ENCODE assay signal across 18 cellular contexts in genomic region chr14:72740966-72741835, GRCh38.
A peak's percentile ranks its signal among the peaks of the same experiment; 100 is the strongest.
DNase-seq lines count a peak whose midpoint lies in the region; ATAC-seq, FAIRE-seq and TF ChIP-seq lines count a peak whose summit lies in the region.
"Had no signal": no experiment of that assay in that cellular context is flagged by ENCODE, and none has a peak within 500 bp of the region (broad histone marks: within the 10 kb centered on the region; RNA-seq: fewer than 3 reads in every experiment).

No MANE protein-coding gene starts in this region.

- H3K4me1 Mint-ChIP-seq in naive thymus-derived CD4-positive, alpha-beta T cell, result peaks cover 0 to 1% (median 0%) of the 10 kb centered on the region in 7 donors
- H3K4me1 Mint-ChIP-seq: CD8-positive, alpha-beta memory T cell had no signal

- in situ Hi-C loops in K562 (cut with MboI), result no loop called here

- no peaks in the 10 kb centered on the region for H3K79me2 ChIP-seq in K562 (ENCODE audit: control insufficient read depth, insufficient read depth, low read length)

- peak overlapping the region in 1 of 2 experiments; percentile 42; a peak in 1 of 4 replicates for H3K9ac ChIP-seq in K562 (ENCODE audit: insufficient read depth in 1 of 2, low read depth in 2 of 2, low read length in 2 of 2)
- H3K9ac ChIP-seq: BLaER1 had no signal

- CTCF ChIA-PET in K562 (lab: Yijun Ruan, JAX; ENCODE audit: low intra/inter-chr PET ratio), result no interaction called here
- CTCF ChIA-PET in naive thymus-derived CD4-positive, alpha-beta T cell (lab: Charles Lee), result no interaction called here

- TF ChIP-seq RAD21 in K562 (CRISPR knock-in tag; conservative IDR thresholded peaks at IDR 0.05 in 1 of 2, IDR thresholded peaks at IDR 0.05 in 1 of 2), result no peak

- H3K36me3 Mint-ChIP-seq in naive thymus-derived CD4-positive, alpha-beta T cell, result no peaks in the 10 kb centered on the region
- H3K36me3 Mint-ChIP-seq: CD8-positive, alpha-beta memory T cell had no signal

- no peaks in the 10 kb centered on the region for H3K9me1 ChIP-seq in K562 (ENCODE audit: control insufficient read depth, insufficient read depth, low read length)

- H4K20me1 ChIP-seq in K562 (replicated peaks; ENCODE audit: control insufficient read depth, insufficient read depth, low read length), result no peaks in the 10 kb centered on the region
- H4K20me1 ChIP-seq: BLaER1 had no signal

- ATAC-seq in K562 (no peak), aorta (ENCODE audit: low FRiP score) (no peak)
- ATAC-seq in naive thymus-derived CD4-positive, alpha-beta T cell, result no peak

- no peak overlapping the region; the same call in 2 of the 3 replicates for H3K27ac ChIP-seq in K562 (ENCODE audit: extremely low read depth, low read depth, low read length)
- no peak overlapping the region for H3K27ac ChIP-seq in stomach
- H3K27ac ChIP-seq in naive thymus-derived CD4-positive, alpha-beta T cell (ENCODE audit: low read depth, low read length), result no peak overlapping the region
- no peak overlapping the region for H3K27ac ChIP-seq in aorta (ENCODE audit: low read depth in 1 of 2, low read length in 2 of 2)
- H3K27ac ChIP-seq: 22Rv1, BLaER1 had no signal

- intact Hi-C loops in K562 (cut with micrococcal nuclease), result loop anchor here (10.0 kb wide), 1 partner anchor 84 kb away; no protein-coding TSS in a partner anchor
- intact Hi-C loops in stomach (cut with DNase I; ENCODE audit: low total_unique reads), result no loop called here
- intact Hi-C loops in naive thymus-derived CD4-positive, alpha-beta T cell (cut with micrococcal nuclease), result no loop called here
- intact Hi-C loops in aorta (cut with DNase I), result loop anchor here in 1 of 2 donors (10.0 kb wide), 1 partner anchor 154 kb away; the partner anchor contains the start of gene DPF3

- no peak overlapping the region for H3K4me3 Mint-ChIP-seq in naive thymus-derived CD4-positive, alpha-beta T cell
- H3K4me3 Mint-ChIP-seq: CD8-positive, alpha-beta memory T cell had no signal

- H3K36me3 ChIP-seq in K562 (ENCODE audit: control insufficient read depth, insufficient read depth, low read length) (no peaks in the 10 kb centered on the region), stomach (no peaks in the 10 kb centered on the region), aorta (ENCODE audit: control insufficient read depth in 1 of 2, insufficient read depth in 2 of 2, low read length in 1 of 2) (no peaks in the 10 kb centered on the region)
- no peaks in the 10 kb centered on the region for H3K36me3 ChIP-seq in naive thymus-derived CD4-positive, alpha-beta T cell (ENCODE audit: control insufficient read depth in 2 of 3, insufficient read depth in 3 of 3, low read length in 3 of 3)
- H3K36me3 ChIP-seq: BLaER1 had no signal

- TF ChIP-seq POLR2A in K562 (conservative IDR thresholded peaks at IDR 0.05), result no peak
- no peak for TF ChIP-seq POLR2A in erythroblast (IDR thresholded peaks at IDR 0.05; ENCODE audit: low read length)
- TF ChIP-seq POLR2A in stomach (IDR thresholded peaks at IDR 0.05), result no peak

- peak overlapping the region; percentile 20; the same call in 1 of the 2 replicates for H2AFZ ChIP-seq in K562 (ENCODE audit: low read depth, low read length)

- TF ChIP-seq CTCF in K562 (IDR thresholded peaks at IDR 0.05 in 2 of 3, conservative IDR thresholded peaks at IDR 0.05 in 1 of 3; ENCODE audit: insufficient read depth in 2 of 3, low read depth in 1 of 3, low read length in 3 of 3) (no peak), stomach (IDR thresholded peaks at IDR 0.05) (no peak)

- no peaks in the 10 kb centered on the region for H3K9me3 ChIP-seq in K562 (replicated peaks; ENCODE audit: control insufficient read depth, insufficient read depth, low read depth, low read length)
- no peaks in the 10 kb centered on the region for H3K9me3 ChIP-seq in stomach
- no peaks in the 10 kb centered on the region for H3K9me3 ChIP-seq in naive thymus-derived CD4-positive, alpha-beta T cell (ENCODE audit: control insufficient read depth in 2 of 3, low read length in 3 of 3)
- H3K9me3 ChIP-seq in aorta (ENCODE audit: control insufficient read depth, low read length), result no peaks in the 10 kb centered on the region
- H3K9me3 ChIP-seq: BLaER1 had no signal

- BruUV-seq in K562 (replicated peaks; lab: Mats Ljungman, UMichigan), result no TSS peak

- H3K4me2 ChIP-seq in K562 (ENCODE audit: insufficient read depth, low read length), result peak overlapping the region; percentile 57; the same call in 1 of the 2 replicates
- H3K4me2 ChIP-seq: BLaER1 had no signal

- no peak for FAIRE-seq in K562 (lab: Jason Lieb, UNC)
- FAIRE-seq: H54 had no signal

- H3K27me3 Mint-ChIP-seq in naive thymus-derived CD4-positive, alpha-beta T cell, result no peaks in the 10 kb centered on the region

- DNase-seq in DMS 273 (lab: John Stamatoyannopoulos, UW; ENCODE audit: unreplicated experiment), result peak; percentile 59
- DNase-seq in DMS 273 treated with DMSO at 0.1 percent for 48 hours (lab: John Stamatoyannopoulos, UW), result no peak
- DNase-seq in K562 (ENCODE audit: extremely low read depth in 1 of 4, low spot score in 3 of 4), result no peak
- DNase-seq in erythroblast (lab: John Stamatoyannopoulos, UW), result peak; percentile 33 to 41
- peak; percentile 14 for DNase-seq in stomach
- no peak for DNase-seq in naive thymus-derived CD4-positive, alpha-beta T cell
- DNase-seq in DMS53 treated with DMSO at 0.1 percent for 48 hours (lab: John Stamatoyannopoulos, UW; ENCODE audit: unreplicated experiment), result no peak
- no peak for DNase-seq in aorta
- DNase-seq: CD8-positive, alpha-beta memory T cell; Karpas-422; MM.1S; NCI-H1105; NCI-H1930; NCI-H2171; NCI-H446 treated with DMSO at 0.1 percent for 48 hours had no signal

- WGBS in K562 (ENCODE audit: insufficient coverage, low coverage, missing lambda C conversion rate), result 75% methylated on average over 10 of the region's 10 CpGs
- 93 to 96% (median 94%) methylated on average over 10 of the region's 10 CpGs for WGBS in stomach, 5 donors
- 96 to 97% methylated on average over 10 of the region's 10 CpGs for WGBS in aorta, 2 donors

- peaks cover 16 to 21% of the 10 kb centered on the region in 2 experiments; a peak in 4 of 5 replicates for H3K4me1 ChIP-seq in K562 (replicated peaks in 1 of 2; ENCODE audit: control insufficient read depth in 2 of 2, insufficient read depth in 2 of 2, low read length in 2 of 2)
- H3K4me1 ChIP-seq in stomach, result no peaks in the 10 kb centered on the region
- no peaks in the 10 kb centered on the region for H3K4me1 ChIP-seq in naive thymus-derived CD4-positive, alpha-beta T cell (ENCODE audit: control insufficient read depth in 2 of 2, insufficient read depth in 2 of 2, low read length in 2 of 2)
- peaks cover 0 to 2% of the 10 kb centered on the region in 2 donors for H3K4me1 ChIP-seq in aorta (ENCODE audit: control insufficient read depth in 1 of 2, insufficient read depth in 2 of 2, low read length in 2 of 2)

- H3K27me3 ChIP-seq in K562 (ENCODE audit: control insufficient read depth in 2 of 2, insufficient read depth in 2 of 2, low read length in 2 of 2) (no peaks in the 10 kb centered on the region), stomach (peaks cover 0 to 8% (median 0%) of the 10 kb centered on the region in 3 donors), aorta (ENCODE audit: control insufficient read depth in 1 of 2, insufficient read depth in 2 of 2, low read length in 1 of 2) (no peaks in the 10 kb centered on the region)
- no peaks in the 10 kb centered on the region for H3K27me3 ChIP-seq in naive thymus-derived CD4-positive, alpha-beta T cell (ENCODE audit: control insufficient read depth in 2 of 2, insufficient read depth in 2 of 2, low read length in 2 of 2)
- H3K27me3 ChIP-seq: BLaER1 had no signal

- H3K4me3 ChIP-seq in K562, result no peak overlapping the region
- H3K4me3 ChIP-seq in stomach, result no peak overlapping the region
- H3K4me3 ChIP-seq in naive thymus-derived CD4-positive, alpha-beta T cell (ENCODE audit: low read length), result no peak overlapping the region
- H3K4me3 ChIP-seq in aorta (ENCODE audit: low read length in 2 of 2), result no peak overlapping the region
- H3K4me3 ChIP-seq: BLaER1 had no signal

- POLR2A ChIA-PET in K562 (lab: Yijun Ruan, JAX), result interaction anchor here (0.6 kb wide), 2 partner anchors 29 to 153 kb away, joined by 3 read pairs; partner anchors contain the start of gene DPF3
- POLR2A ChIA-PET in naive thymus-derived CD4-positive, alpha-beta T cell (lab: Charles Lee), result no interaction called here

- H3K27ac Mint-ChIP-seq in naive thymus-derived CD4-positive, alpha-beta T cell, result no peak overlapping the region
- H3K27ac Mint-ChIP-seq: CD8-positive, alpha-beta memory T cell had no signal

- peaks cover 0 to 5% (median 0%) of the 10 kb centered on the region in 11 donors for H3K9me3 Mint-ChIP-seq in naive thymus-derived CD4-positive, alpha-beta T cell
- H3K9me3 Mint-ChIP-seq: CD8-positive, alpha-beta memory T cell had no signal

- TF ChIP-seq EP300 in K562 (IDR thresholded peaks at IDR 0.05; ENCODE audit: low read length), result no peak
- no peak for TF ChIP-seq EP300 in stomach (IDR thresholded peaks at IDR 0.05)

Comparison
In these comparisons a context has a peak if more than half of its experiments do, and no peak if none do; other contexts are left out.
1. DNase-seq: peak in DMS 273 (single experiment), erythroblast (2 of 2) and stomach (single experiment); none in DMS 273 treated with DMSO at 0.1 percent for 48 hours (single experiment), K562 (0 of 4), naive thymus-derived CD4-positive, alpha-beta T cell (0 of 9), DMS53 treated with DMSO at 0.1 percent for 48 hours (single experiment) and aorta (0 of 2).